Comparison of ENCODE assay signal across 6 cellular contexts in the genomic region with DNA sequence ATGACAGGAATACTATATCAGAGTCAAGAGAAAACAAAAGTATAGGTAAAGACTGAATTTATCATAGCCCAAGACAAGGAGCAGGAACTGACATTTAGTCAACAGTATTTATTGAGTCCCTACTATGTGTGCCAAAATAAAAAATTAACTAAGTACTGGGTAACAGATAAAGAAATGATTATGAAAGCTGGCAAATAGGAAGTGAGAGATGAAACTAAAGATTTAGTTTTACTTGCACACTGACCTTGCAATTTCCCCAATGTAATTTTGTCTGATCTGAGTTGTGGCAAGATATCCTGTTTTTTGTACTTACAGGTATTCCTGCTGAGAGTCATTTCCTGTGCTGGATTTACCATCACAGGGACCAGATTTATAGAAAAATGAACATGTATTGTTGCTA.
ATAC-seq and TF ChIP-seq lines count a peak whose summit lies in the region.
"Not testable (repeated sequence)": the region's sequence is repeated elsewhere in the genome, so short reads cannot be mapped to it uniquely, and the experiment has no call there.

No MANE protein-coding gene starts in this region.

- H3K4me1 ChIP-seq in OCI-LY3 (ENCODE audit: low read length) = not testable (repeated sequence)

- not testable (repeated sequence) for H2AFZ ChIP-seq in OCI-LY3 (ENCODE audit: low read depth, low read length)

- not testable (repeated sequence) for TF ChIP-seq CTCF in OCI-LY3 (IDR thresholded peaks at IDR 0.05; ENCODE audit: low read depth, low read length)

- H3K27me3 ChIP-seq in OCI-LY3 (ENCODE audit: low read depth, low read length) = not testable (repeated sequence)

- H3K27ac ChIP-seq in OCI-LY3 (ENCODE audit: low read length) = peak overlapping the region; percentile 59

- not testable (repeated sequence) for H3K4me2 ChIP-seq in OCI-LY3 (ENCODE audit: low read length)

- H3K9ac ChIP-seq in OCI-LY3 (ENCODE audit: low read length) = not testable (repeated sequence)

- not testable (repeated sequence) for H3K36me3 ChIP-seq in OCI-LY3 (replicated peaks; ENCODE audit: low read depth, low read length)

- H3K79me2 ChIP-seq in OCI-LY3 (ENCODE audit: low read length) = not testable (repeated sequence)

- H3K4me3 ChIP-seq in OCI-LY3 (ENCODE audit: low read length) = not testable (repeated sequence)

- H3K9me3 ChIP-seq in OCI-LY3 (ENCODE audit: insufficient read depth, low read length) = not testable (repeated sequence)

- peak; percentile 74 for ATAC-seq in GM18868 (IDR thresholded peaks at IDR 0.05; ENCODE audit: unreplicated experiment)
- ATAC-seq in GM19455 (IDR thresholded peaks at IDR 0.05; ENCODE audit: unreplicated experiment) = peak; percentile 55
- ATAC-seq in GM21515 (IDR thresholded peaks at IDR 0.05; ENCODE audit: unreplicated experiment) = peak; percentile 56
- ATAC-seq in HG02938 (IDR thresholded peaks at IDR 0.05; ENCODE audit: unreplicated experiment) = peak; percentile 73
- ATAC-seq in HG03432 (IDR thresholded peaks at IDR 0.05; ENCODE audit: unreplicated experiment) = peak; percentile 73

- not testable (repeated sequence) for H4K20me1 ChIP-seq in OCI-LY3 (ENCODE audit: insufficient read depth, low read length)
